In the genomic region with DNA sequence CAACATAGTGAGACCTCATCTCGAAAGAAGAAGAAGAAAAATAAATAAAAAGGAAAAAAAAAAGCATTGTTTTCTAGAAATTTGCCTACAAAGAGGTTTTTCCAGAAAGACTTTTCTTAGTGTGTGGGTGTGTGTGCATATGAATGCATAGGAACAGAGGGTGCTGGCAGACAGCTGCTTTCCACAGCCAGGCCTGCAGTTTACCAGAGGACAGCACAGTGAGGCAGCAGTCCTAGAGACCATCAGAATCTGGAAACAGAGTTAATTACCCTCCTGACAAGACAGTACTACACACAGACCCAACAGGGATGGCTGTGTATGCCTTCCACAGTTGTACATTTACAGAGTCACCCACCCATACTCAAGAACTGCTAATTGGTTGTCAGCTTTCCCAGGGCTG, we compare ENCODE assay signal across 1 cellular context.
TF ChIP-seq lines count a peak whose summit lies in the region.

No MANE protein-coding gene starts in this region.

TF ChIP-seq in endothelial cell of umbilical vein, 7 proteins besides CTCF, POLR2A, EP300 and RAD21:
- TF ChIP-seq JUN (IDR thresholded peaks at IDR 0.05; ENCODE audit: borderline replicate concordance, insufficient read depth, insufficient read length, low read depth) (no peak), POLR2AphosphoS5 (IDR thresholded peaks at IDR 0.05; ENCODE audit: insufficient read depth, low read depth, low read length) (no peak), EZH2 (IDR thresholded peaks at IDR 0.05; ENCODE audit: borderline replicate concordance, low read depth, low read length, severe bottlenecking) (no peak), GATA2 (IDR thresholded peaks at IDR 0.05; ENCODE audit: insufficient read depth, insufficient read length, low read depth, low read length) (no peak), MYC (IDR thresholded peaks at IDR 0.05; ENCODE audit: low read depth, low read length) (no peak)
TF ChIP-seq in endothelial cell of umbilical vein: peak in this region for 0.
